In the genomic region with DNA sequence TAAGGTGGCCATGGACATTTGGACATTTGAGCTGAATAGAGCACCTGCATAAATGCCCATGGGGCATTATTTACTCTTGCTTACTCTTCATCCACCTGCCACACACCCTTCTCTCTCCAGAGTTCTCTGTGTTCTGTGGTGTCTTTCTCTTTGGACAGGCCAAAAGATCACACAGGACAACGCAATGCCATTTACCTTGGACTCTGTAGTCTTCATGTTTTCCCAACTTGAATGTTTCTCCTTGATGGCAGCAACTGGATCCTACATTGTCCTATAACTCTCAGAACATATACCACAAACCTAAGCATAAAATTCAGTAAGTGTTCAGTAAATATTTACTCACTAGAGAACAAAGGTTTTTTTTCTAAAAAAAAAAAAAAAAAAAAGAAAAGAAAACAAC, we compare ENCODE assay signal across 27 cellular contexts. TPM values are rescaled to one million over a fixed set of nuclear protein-coding genes. Genes with fewer than 3 reads are reported as not detected.
"Had no signal": no experiment of that assay in that cellular context is flagged by ENCODE, and none has a peak within 500 bp of the region (broad histone marks: within the 10 kb centered on the region; RNA-seq: fewer than 3 reads in every experiment).

No MANE protein-coding gene starts in this region.

- H3K36me3 Mint-ChIP-seq: activated naive CD8-positive, alpha-beta T cell had no signal

- H3K4me3 Mint-ChIP-seq: activated B cell treated with CpG ODN at 0.5 μM for 24 hours; activated CD4-positive, alpha-beta memory T cell treated with anti-CD3 and anti-CD28 coated beads, Interleukin-2, amount 10 ng/mL, durations not matched to agents 7 days and 5 days; activated naive CD8-positive, alpha-beta T cell; activated T-cell treated with anti-CD3 and anti-CD28 coated beads, Interleukin-2, amount 50 U/mL, for 4 hours; activated T-helper 17 cell treated with anti-CD3 and anti-CD28 coated beads, Interleukin-2, amount 50 U/mL, for 72 hours; central memory CD8-positive, alpha-beta T cell; dendritic cell treated with granulocyte-macrophage colony-stimulating factor and Interleukin-4, amounts not matched to agents 40 ng/mL and 50 ng/mL, for 4 days; endodermal cell; T-helper 2 cell treated with Interferon-gamma antibody and Interleukin-4, amounts not matched to agents 5 μg/mL and 100 μg/mL, for 36 hours had no signal

- H3K27me3 Mint-ChIP-seq: activated naive CD8-positive, alpha-beta T cell; dendritic cell treated with granulocyte-macrophage colony-stimulating factor and Interleukin-4, amounts not matched to agents 40 ng/mL and 50 ng/mL, for 4 days had no signal

- H3K4me1 Mint-ChIP-seq: activated B cell treated with CpG ODN at 0.5 μM for 24 hours; activated CD4-positive, alpha-beta memory T cell treated with anti-CD3 and anti-CD28 coated beads, Interleukin-2, amount 10 ng/mL, durations not matched to agents 7 days and 5 days; activated T-helper 17 cell treated with anti-CD3 and anti-CD28 coated beads, Interleukin-2, amount 50 U/mL, for 72 hours; central memory CD8-positive, alpha-beta T cell; endodermal cell had no signal

- H3K27ac Mint-ChIP-seq: activated B cell treated with CpG ODN at 0.5 μM for 24 hours; activated CD4-positive, alpha-beta memory T cell treated with anti-CD3 and anti-CD28 coated beads, Interleukin-2, amount 10 ng/mL, durations not matched to agents 7 days and 5 days; activated naive CD8-positive, alpha-beta T cell; activated T-helper 17 cell treated with anti-CD3 and anti-CD28 coated beads, Interleukin-2, amount 50 U/mL, for 72 hours; dendritic cell treated with granulocyte-macrophage colony-stimulating factor and Interleukin-4, amounts not matched to agents 40 ng/mL and 50 ng/mL, for 4 days; endodermal cell; T-helper 2 cell treated with Interferon-gamma antibody and Interleukin-4, amounts not matched to agents 5 μg/mL and 100 μg/mL, for 36 hours had no signal

- DNase-seq: activated B cell treated with CpG ODN at 0.5 μM for 24 hours; activated CD4-positive, alpha-beta memory T cell treated with anti-CD3 and anti-CD28 coated beads, Interleukin-2, amount 10 ng/mL, durations not matched to agents 7 days and 5 days; activated CD4-positive, alpha-beta T cell treated with anti-CD3 and anti-CD28 coated beads for 48 hours; activated CD8-positive, alpha-beta memory T cell treated with anti-CD3 and anti-CD28 coated beads, Interleukin-2, amount 50 U/mL, for 48 hours; activated effector memory CD4-positive, alpha-beta T cell treated with Interleukin-2 at 50 U/mL for 16 hours; activated gamma-delta T cell treated with Interleukin-2 at 50 U/mL for 16 hours; activated naive CD4-positive, alpha-beta T cell treated with anti-CD3 and anti-CD28 coated beads, Interleukin-2, amount 50 U/mL, for 16 hours; activated naive CD4-positive, alpha-beta T cell treated with Interleukin-2 at 50 U/mL for 16 hours; activated T-cell treated with anti-CD3 and anti-CD28 coated beads, Interleukin-2, amount 50 U/mL, for 4 hours; amniotic stem cell; anterior cingulate cortex; brain microvascular endothelial cell; dorsolateral prefrontal cortex; effector memory CD4-positive, alpha-beta T cell; endodermal cell; foreskin fibroblast; head of caudate nucleus; hippocampal formation; T1000; WERI-Rb-1 had no signal

- H3K9me3 Mint-ChIP-seq: activated B cell treated with CpG ODN at 0.5 μM for 24 hours; activated CD4-positive, alpha-beta memory T cell treated with anti-CD3 and anti-CD28 coated beads, Interleukin-2, amount 10 ng/mL, durations not matched to agents 7 days and 5 days; activated T-cell treated with anti-CD3 and anti-CD28 coated beads, Interleukin-2, amount 50 U/mL, for 4 hours; activated T-helper 17 cell treated with anti-CD3 and anti-CD28 coated beads, Interleukin-2, amount 50 U/mL, for 72 hours; endodermal cell; T-helper 2 cell treated with Interferon-gamma antibody and Interleukin-4, amounts not matched to agents 5 μg/mL and 100 μg/mL, for 36 hours had no signal

RNA-seq across cellular contexts. Expression of gene PTHLH, which starts 41.7 kb away (rescaled TPM):
- total RNA-seq: activated B cell treated with CpG ODN at 0.5 μM for 24 hours; activated CD4-positive, alpha-beta memory T cell treated with anti-CD3 and anti-CD28 coated beads, Interleukin-2, amount 10 ng/mL, durations not matched to agents 7 days and 5 days; activated T-helper 17 cell treated with anti-CD3 and anti-CD28 coated beads, Interleukin-2, amount 50 U/mL, for 72 hours; cerebellum; endodermal cell; frontal cortex had no signal
